1 cellular context compared by ENCODE assay signal in the genomic region with DNA sequence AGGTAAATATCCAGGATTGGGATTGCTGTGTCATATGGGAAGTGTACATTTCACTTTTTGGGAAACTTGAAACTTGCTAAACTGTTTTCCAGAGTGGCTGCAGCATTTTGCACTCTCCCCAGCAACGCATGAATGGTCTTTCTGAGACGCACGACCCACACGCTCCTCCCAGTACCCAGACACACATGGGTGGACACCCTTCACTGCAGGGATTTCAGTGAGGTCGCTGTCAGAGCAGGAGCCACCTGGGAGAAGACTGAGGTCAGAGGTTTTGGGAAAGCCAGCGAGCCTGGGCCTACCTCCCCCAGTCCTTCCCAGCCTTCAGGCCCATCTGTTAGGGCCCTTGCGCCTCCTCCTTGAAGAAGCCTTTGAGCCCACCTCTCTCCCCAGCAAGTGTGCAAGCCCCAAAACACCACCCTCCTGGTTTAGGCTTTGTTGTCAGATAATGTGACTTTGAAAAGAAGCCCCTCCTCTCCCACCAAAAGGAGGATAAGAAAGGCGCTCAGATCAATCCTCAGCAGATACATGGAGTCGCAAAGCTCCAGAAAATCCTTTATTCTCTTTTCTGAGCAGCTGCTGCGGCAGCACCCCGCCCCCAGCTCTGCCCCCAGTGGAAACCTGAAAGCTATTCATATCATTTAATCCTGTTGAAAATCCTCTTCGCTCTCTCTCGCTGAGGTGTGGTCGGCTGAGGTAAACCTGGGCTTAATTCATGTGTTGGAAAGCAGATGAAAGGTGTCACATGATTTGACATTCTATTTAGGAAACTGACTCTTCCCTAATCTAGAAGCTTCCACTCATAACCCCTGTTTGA.
TF ChIP-seq lines count a peak whose summit lies in the region.

No MANE protein-coding gene starts in this region.

TF ChIP-seq in H1, 55 proteins besides CTCF, POLR2A, EP300 and RAD21 (continued from another document):
- no peak for TF ChIP-seq POLR2AphosphoS5 (IDR thresholded peaks at IDR 0.05; ENCODE audit: low read depth, low read length)
- no peak for TF ChIP-seq BACH1 (IDR thresholded peaks at IDR 0.05; ENCODE audit: low read length)
- TF ChIP-seq, protein P1, sequence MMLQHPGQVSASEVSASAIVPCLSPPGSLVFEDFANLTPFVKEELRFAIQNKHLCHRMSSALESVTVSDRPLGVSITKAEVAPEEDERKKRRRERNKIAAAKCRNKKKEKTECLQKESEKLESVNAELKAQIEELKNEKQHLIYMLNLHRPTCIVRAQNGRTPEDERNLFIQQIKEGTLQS (IDR thresholded peaks at IDR 0.05; ENCODE audit: insufficient read depth, low read depth, low read length) = no peak
- TF ChIP-seq SP1 (IDR thresholded peaks at IDR 0.05; ENCODE audit: low read depth, low read length) = no peak
TF ChIP-seq in H1: peak in this region for 0.
